Comparison of ENCODE assay signal across 16 cellular contexts in genomic region chr15:37004373-37004869, GRCh38.
DNase-seq lines count a peak whose midpoint lies in the region; ATAC-seq, FAIRE-seq and TF ChIP-seq lines count a peak whose summit lies in the region.
"Had no signal": no experiment of that assay in that cellular context is flagged by ENCODE, and none has a peak within 500 bp of the region (broad histone marks: within the 10 kb centered on the region; RNA-seq: fewer than 3 reads in every experiment).

No MANE protein-coding gene starts in this region.

- H3K9me3 Mint-ChIP-seq in mesothelial cell of epicardium: peaks cover 7% of the 10 kb centered on the region
- H3K9me3 Mint-ChIP-seq in activated naive CD4-positive, alpha-beta T cell treated with anti-CD3 and anti-CD28 coated beads, Interleukin-2, amount 50 U/mL, for 72 hours: peaks cover 5 to 11% of the 10 kb centered on the region in 2 donors

- H3K4me1 ChIP-seq in esophagus muscularis mucosa (peaks cover 0 to 10% (median 4%) of the 10 kb centered on the region in 4 donors), stomach (peaks cover 0 to 2% (median 0%) of the 10 kb centered on the region in 4 donors)
- H3K4me1 ChIP-seq: BLaER1 had no signal

- no peak overlapping the region for H3K4me3 ChIP-seq in bronchial epithelial cell (ENCODE audit: low read depth, low read length)
- H3K4me3 ChIP-seq in esophagus muscularis mucosa: no peak overlapping the region
- H3K4me3 ChIP-seq in stomach: no peak overlapping the region
- H3K4me3 ChIP-seq: BLaER1 had no signal

- TF ChIP-seq POLR2A in H54 (IDR thresholded peaks at IDR 0.05; ENCODE audit: low read depth, low read length): no peak
- TF ChIP-seq POLR2A in esophagus muscularis mucosa (IDR thresholded peaks at IDR 0.05; ENCODE audit: low read depth): no peak
- no peak for TF ChIP-seq POLR2A in stomach (IDR thresholded peaks at IDR 0.05)

- peaks cover 65% of the 10 kb centered on the region for H3K36me3 Mint-ChIP-seq in mesothelial cell of epicardium
- H3K36me3 Mint-ChIP-seq in activated naive CD4-positive, alpha-beta T cell treated with anti-CD3 and anti-CD28 coated beads, Interleukin-2, amount 50 U/mL, for 72 hours: no peaks in the 10 kb centered on the region
- H3K36me3 Mint-ChIP-seq: CD14-positive monocyte; CD4-positive, alpha-beta memory T cell had no signal

- H3K27ac ChIP-seq in esophagus muscularis mucosa (replicated peaks in 1 of 4) (no peak overlapping the region), stomach (no peak overlapping the region)
- H3K27ac ChIP-seq: BLaER1 had no signal

- TF ChIP-seq CTCF in bronchial epithelial cell (IDR thresholded peaks at IDR 0.05; ENCODE audit: insufficient read depth, low read length, severe bottlenecking) (no peak), mesothelial cell of epicardium (IDR thresholded peaks at IDR 0.05; ENCODE audit: unreplicated experiment) (no peak), esophagus muscularis mucosa (IDR thresholded peaks at IDR 0.05) (no peak), stomach (IDR thresholded peaks at IDR 0.05) (no peak)

- FAIRE-seq in H54 (lab: Jason Lieb, UNC) (peak; percentile 20), bronchial epithelial cell (lab: Jason Lieb, UNC) (peak; percentile 28)
- FAIRE-seq: A204.1 had no signal

- TF ChIP-seq EP300 in esophagus muscularis mucosa (IDR thresholded peaks at IDR 0.05) (no peak), stomach (IDR thresholded peaks at IDR 0.05) (no peak)

- H3K27me3 Mint-ChIP-seq in mesothelial cell of epicardium (ENCODE audit: low read depth): no peaks in the 10 kb centered on the region
- H3K27me3 Mint-ChIP-seq: CD4-positive, alpha-beta memory T cell had no signal

- DNase-seq in H54 (ENCODE audit: insufficient read length, low spot score) (no peak), bronchial epithelial cell (ENCODE audit: low read depth) (no peak), mesothelial cell of epicardium (ENCODE audit: low spot score in 2 of 2, unreplicated experiment in 2 of 2) (no peak), esophagus muscularis mucosa (ENCODE audit: extremely low spot score) (no peak), stomach (no peak), AML-193 (lab: John Stamatoyannopoulos, UW) (no peak)
- no peak for DNase-seq in activated naive CD4-positive, alpha-beta T cell treated with anti-CD3 and anti-CD28 coated beads, Interleukin-2, amount 50 U/mL, for 72 hours (ENCODE audit: low spot score in 2 of 2)
- DNase-seq: ACHN; CD4-positive, alpha-beta memory T cell; DMS153; DMS79; GDM1; HCEC 1CT had no signal

- intact Hi-C loops in esophagus muscularis mucosa (cut with DNase I): no loop called here
- intact Hi-C loops in stomach (cut with DNase I; ENCODE audit: low total_unique reads): no loop called here

- peaks cover 23% of the 10 kb centered on the region for H3K4me1 Mint-ChIP-seq in mesothelial cell of epicardium
- H3K4me1 Mint-ChIP-seq: CD14-positive monocyte; CD4-positive, alpha-beta memory T cell had no signal

- H3K27me3 ChIP-seq in bronchial epithelial cell (ENCODE audit: control insufficient read depth, insufficient read depth, low read length) (no peaks in the 10 kb centered on the region), esophagus muscularis mucosa (no peaks in the 10 kb centered on the region), stomach (no peaks in the 10 kb centered on the region)
- H3K27me3 ChIP-seq: BLaER1 had no signal

- ATAC-seq in activated naive CD4-positive, alpha-beta T cell treated with anti-CD3 and anti-CD28 coated beads, Interleukin-2, amount 50 U/mL, for 72 hours: no peak

- whole genome bisulfite sequencing in esophagus muscularis mucosa: 87% methylated on average over 4 of the region's 4 CpGs
- WGBS in stomach, 5 donors: 83 to 91% (median 87%) methylated on average over 4 of the region's 4 CpGs

- no peak overlapping the region for H3K4me3 Mint-ChIP-seq in mesothelial cell of epicardium
- H3K4me3 Mint-ChIP-seq: CD14-positive monocyte; CD4-positive, alpha-beta memory T cell had no signal

- peaks cover 2% of the 10 kb centered on the region for H3K36me3 ChIP-seq in bronchial epithelial cell (ENCODE audit: control insufficient read depth, insufficient read depth, low read length)
- peaks cover 0 to 16% (median 8%) of the 10 kb centered on the region in 4 donors for H3K36me3 ChIP-seq in esophagus muscularis mucosa
- peaks cover 0 to 21% (median 4%) of the 10 kb centered on the region in 4 donors for H3K36me3 ChIP-seq in stomach
- H3K36me3 ChIP-seq: BLaER1 had no signal

- peak overlapping the region; percentile 81 for H3K27ac Mint-ChIP-seq in mesothelial cell of epicardium
- no peak overlapping the region for H3K27ac Mint-ChIP-seq in activated naive CD4-positive, alpha-beta T cell treated with anti-CD3 and anti-CD28 coated beads, Interleukin-2, amount 50 U/mL, for 72 hours
- H3K27ac Mint-ChIP-seq: CD14-positive monocyte; CD4-positive, alpha-beta memory T cell had no signal

- H3K9me3 ChIP-seq in esophagus muscularis mucosa (no peaks in the 10 kb centered on the region), stomach (no peaks in the 10 kb centered on the region)
- H3K9me3 ChIP-seq: BLaER1 had no signal
